Comparison of ENCODE assay signal across 9 cellular contexts in genomic region chr1:198174297-198174696, GRCh38. TPM values are rescaled to one million over a fixed set of nuclear protein-coding genes. Genes with fewer than 3 reads are reported as not detected.
DNase-seq lines count a peak whose midpoint lies in the region; ATAC-seq, FAIRE-seq and TF ChIP-seq lines count a peak whose summit lies in the region.
"Had no signal": no experiment of that assay in that cellular context is flagged by ENCODE, and none has a peak within 500 bp of the region (broad histone marks: within the 10 kb centered on the region; RNA-seq: fewer than 3 reads in every experiment).

No MANE protein-coding gene starts in this region.

- ATAC-seq in GM21786 (IDR thresholded peaks at IDR 0.05; ENCODE audit: unreplicated experiment) (peak; percentile 40), memory B cell (ENCODE audit: low read depth) (peak; percentile 80), left ventricle myocardium superior (no peak)

- peak overlapping the region; percentile 43 for H3K4me3 Mint-ChIP-seq in memory B cell
- H3K4me3 Mint-ChIP-seq in glutamatergic neuron (ENCODE audit: unreplicated experiment), result no peak overlapping the region

- no peak for TF ChIP-seq CTCF in glutamatergic neuron (IDR thresholded peaks at IDR 0.05; ENCODE audit: partially characterized antibody, unreplicated experiment)

- H3K27ac Mint-ChIP-seq in memory B cell (peak overlapping the region; percentile 82), glutamatergic neuron (ENCODE audit: unreplicated experiment) (no peak overlapping the region)

- DNase-seq in GM18507 (ENCODE audit: extremely low spot score, insufficient read length, low read depth) (no peak), NAMALWA (ENCODE audit: low spot score) (peak; percentile 28), memory B cell (ENCODE audit: low spot score in 2 of 2) (no peak), glutamatergic neuron (no peak), NCI-H510A (lab: John Stamatoyannopoulos, UW) (no peak), NCI-H524 treated with DMSO at 0.1 percent for 48 hours (lab: John Stamatoyannopoulos, UW) (no peak), left ventricle myocardium superior (no peak)
- DNase-seq: esophagus squamous epithelium had no signal

- FAIRE-seq in GM18507 (lab: Jason Lieb, UNC), result peak; percentile 60

- H3K27me3 Mint-ChIP-seq in memory B cell (no peaks in the 10 kb centered on the region), glutamatergic neuron (ENCODE audit: unreplicated experiment) (peaks cover 1% of the 10 kb centered on the region)

- H3K9me3 Mint-ChIP-seq in memory B cell, result no peaks in the 10 kb centered on the region
- no peaks in the 10 kb centered on the region for H3K9me3 Mint-ChIP-seq in glutamatergic neuron (ENCODE audit: unreplicated experiment)

- H3K36me3 Mint-ChIP-seq in memory B cell, result peaks cover 2% of the 10 kb centered on the region
- no peaks in the 10 kb centered on the region for H3K36me3 Mint-ChIP-seq in glutamatergic neuron (ENCODE audit: unreplicated experiment)

- H3K4me1 Mint-ChIP-seq in memory B cell, result peaks cover 54% of the 10 kb centered on the region
- peaks cover 20% of the 10 kb centered on the region for H3K4me1 Mint-ChIP-seq in glutamatergic neuron (ENCODE audit: low read depth, unreplicated experiment)

- intact Hi-C loops in left ventricle myocardium superior (cut with micrococcal nuclease), result no loop called here

RNA-seq across cellular contexts. Expression of gene NEK7, which starts 17.5 kb away (rescaled TPM):
- total RNA-seq in glutamatergic neuron (ENCODE audit: unreplicated experiment) (11.5 TPM), left ventricle myocardium superior (215 TPM)

Comparison
In these comparisons a context has a peak if more than half of its experiments do, and no peak if none do; other contexts are left out.
1. RNA of gene NEK7, which starts 17.5 kb away (total RNA-seq): 215 TPM in left ventricle myocardium superior (single experiment); 11.5 TPM in glutamatergic neuron (single experiment); every median in the first group is over 10 times any median in the second.